1 cellular context compared by ENCODE assay signal in genomic region chr9:134738869-134739659, GRCh38.
TF ChIP-seq lines count a peak whose summit lies in the region.

No MANE protein-coding gene starts in this region.

TF ChIP-seq in HepG2, 621 proteins besides CTCF, POLR2A, EP300 and RAD21 (continued from another document):
- TF ChIP-seq, protein P1, sequence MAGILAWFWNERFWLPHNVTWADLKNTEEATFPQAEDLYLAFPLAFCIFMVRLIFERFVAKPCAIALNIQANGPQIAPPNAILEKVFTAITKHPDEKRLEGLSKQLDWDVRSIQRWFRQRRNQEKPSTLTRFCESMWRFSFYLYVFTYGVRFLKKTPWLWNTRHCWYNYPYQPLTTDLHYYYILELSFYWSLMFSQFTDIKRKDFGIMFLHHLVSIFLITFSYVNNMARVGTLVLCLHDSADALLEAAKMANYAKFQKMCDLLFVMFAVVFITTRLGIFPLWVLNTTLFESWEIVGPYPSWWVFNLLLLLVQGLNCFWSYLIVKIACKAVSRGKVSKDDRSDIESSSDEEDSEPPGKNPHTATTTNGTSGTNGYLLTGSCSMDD (CRISPR knock-in tag; IDR thresholded peaks at IDR 0.05): no peak
- no peak for TF ChIP-seq ZNF12 (CRISPR knock-in tag; IDR thresholded peaks at IDR 0.05)
